ENCODE assay signal across 14 cellular contexts in the genomic region with DNA sequence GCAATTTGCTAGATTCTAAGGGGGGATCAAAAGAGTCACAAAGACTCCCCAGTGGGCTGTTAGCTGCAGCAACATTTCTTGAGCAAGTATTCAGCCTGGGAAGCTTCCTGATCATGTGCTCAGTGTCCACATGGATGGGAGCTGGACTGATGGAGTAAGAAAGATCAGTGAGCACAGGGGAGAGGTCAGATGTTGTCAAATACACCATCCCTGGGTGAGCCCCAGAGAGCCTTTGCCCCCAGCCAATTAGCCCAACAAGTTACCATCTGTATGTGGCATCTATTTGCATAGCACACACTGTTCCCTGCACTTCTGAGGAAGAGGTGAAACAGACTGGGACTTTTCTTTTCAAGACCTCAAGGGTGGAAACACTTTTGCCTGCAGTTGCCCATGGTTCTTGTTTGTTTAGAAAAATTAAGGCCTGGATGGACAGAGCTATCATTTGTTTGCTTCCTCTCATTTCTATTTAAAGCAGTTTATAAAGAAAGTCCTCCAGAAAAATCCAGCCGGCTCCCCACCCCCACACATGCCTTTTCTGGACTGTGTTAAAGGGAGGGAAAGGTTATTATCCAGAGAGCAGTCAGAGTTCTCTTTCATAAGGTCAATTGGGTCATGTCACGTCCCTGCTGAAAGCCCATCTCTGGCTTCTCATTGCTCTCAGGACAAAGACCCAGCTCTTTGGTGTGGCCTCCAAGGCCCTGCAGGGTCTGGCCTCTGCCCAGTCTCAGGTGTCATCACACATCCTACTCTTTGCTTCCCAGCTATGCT. TPM values are rescaled to one million over a fixed set of nuclear protein-coding genes. Genes with fewer than 3 reads are reported as not detected.
A peak's percentile ranks its signal among the peaks of the same experiment; 100 is the strongest.
DNase-seq lines count a peak whose midpoint lies in the region; ATAC-seq and TF ChIP-seq lines count a peak whose summit lies in the region.
"Had no signal": no experiment of that assay in that cellular context is flagged by ENCODE, and none has a peak within 500 bp of the region (broad histone marks: within the 10 kb centered on the region; RNA-seq: fewer than 3 reads in every experiment).

No MANE protein-coding gene starts in this region.

- H2AFZ ChIP-seq in Karpas-422 (ENCODE audit: low read length): no peak overlapping the region
- H2AFZ ChIP-seq in neural progenitor cell (replicated peaks): no peak overlapping the region

- no peaks in the 10 kb centered on the region for H3F3A ChIP-seq in neural progenitor cell (ENCODE audit: low read depth)

- 24 to 47% (median 24%) methylated on average over 2 of the region's 2 CpGs for WGBS in ovary, 3 donors

- no peak for ATAC-seq in GM19467 (IDR thresholded peaks at IDR 0.05; ENCODE audit: unreplicated experiment)
- no peak for ATAC-seq in GM19035 (IDR thresholded peaks at IDR 0.05; ENCODE audit: unreplicated experiment)
- ATAC-seq: K562 had no signal

- H4K20me1 ChIP-seq in Karpas-422 (ENCODE audit: insufficient read depth, low read depth, low read length): peaks cover 5% of the 10 kb centered on the region; the same call in 1 of the 2 replicates
- no peaks in the 10 kb centered on the region for H4K20me1 ChIP-seq in neural progenitor cell (ENCODE audit: low read depth)

- H3K27ac ChIP-seq in Karpas-422 (ENCODE audit: low read length): no peak overlapping the region
- peak overlapping the region; percentile 34 for H3K27ac ChIP-seq in VCaP
- no peak overlapping the region for H3K27ac ChIP-seq in neural progenitor cell
- H3K27ac ChIP-seq in subcutaneous abdominal adipose tissue (ENCODE audit: low read depth, low read length): peak overlapping the region; percentile 81
- no peak overlapping the region for H3K27ac ChIP-seq in ovary
- H3K27ac ChIP-seq: HL-60, RWPE1 had no signal

- H3K9ac ChIP-seq in Karpas-422 (ENCODE audit: low read length) (no peak overlapping the region), neural progenitor cell (no peak overlapping the region), subcutaneous abdominal adipose tissue (ENCODE audit: low read length in 5 of 5) (no peak overlapping the region)

- intact Hi-C loops in ovary (cut with DNase I): loop anchor here in 1 of 4 donors (10.0 kb wide), 1 partner anchor 140 kb away; no protein-coding TSS in a partner anchor

- H3K79me2 ChIP-seq in Karpas-422 (ENCODE audit: low read length): no peaks in the 10 kb centered on the region
- H3K79me2 ChIP-seq in neural progenitor cell (ENCODE audit: low read depth): no peaks in the 10 kb centered on the region

- H3K4me1 ChIP-seq in Karpas-422 (ENCODE audit: low read length) (no peaks in the 10 kb centered on the region), neural progenitor cell (peaks cover 8% of the 10 kb centered on the region), subcutaneous abdominal adipose tissue (ENCODE audit: control insufficient read depth in 5 of 5, insufficient read depth in 5 of 5, low read length in 5 of 5) (peaks cover 7 to 39% (median 27%) of the 10 kb centered on the region in 5 donors), ovary (ENCODE audit: insufficient read depth) (no peaks in the 10 kb centered on the region)

- TF ChIP-seq CTCF in VCaP (conservative IDR thresholded peaks at IDR 0.05) (no peak), neural progenitor cell (IDR thresholded peaks at IDR 0.05) (no peak), ovary (IDR thresholded peaks at IDR 0.05) (no peak)

- TF ChIP-seq EP300 in ovary (IDR thresholded peaks at IDR 0.05): no peak

- H3K9me2 ChIP-seq in Karpas-422 (replicated peaks; ENCODE audit: insufficient read depth, low read length): no peaks in the 10 kb centered on the region

- peaks cover under 1% of the 10 kb centered on the region for H3K27me3 Mint-ChIP-seq in neural progenitor cell (ENCODE audit: insufficient read depth, low read depth)

- no peaks in the 10 kb centered on the region for H3K9me3 ChIP-seq in Karpas-422 (ENCODE audit: low read length)
- no peaks in the 10 kb centered on the region for H3K9me3 ChIP-seq in neural progenitor cell (ENCODE audit: low read depth)
- peaks cover 0 to 2% (median 0%) of the 10 kb centered on the region in 5 donors for H3K9me3 ChIP-seq in subcutaneous abdominal adipose tissue (ENCODE audit: control insufficient read depth in 5 of 5, low read length in 5 of 5)
- H3K9me3 ChIP-seq in ovary: no peaks in the 10 kb centered on the region

- no peaks in the 10 kb centered on the region for H3K36me3 Mint-ChIP-seq in neural progenitor cell

- H3K4me3 ChIP-seq in Karpas-422 (ENCODE audit: low read length) (no peak overlapping the region), neural progenitor cell (no peak overlapping the region), subcutaneous abdominal adipose tissue (ENCODE audit: low read depth in 1 of 5, low read length in 5 of 5) (no peak overlapping the region), ovary (no peak overlapping the region)
- H3K4me3 ChIP-seq: K562 had no signal

- H3K9me3 Mint-ChIP-seq in neural progenitor cell: peaks cover 7% of the 10 kb centered on the region

- peak; percentile 34 for DNase-seq in Karpas-422
- no peak for DNase-seq in neural progenitor cell (ENCODE audit: low spot score)
- no peak for DNase-seq in ovary
- DNase-seq: C1 segment of cervical spinal cord, DMS53, NCI-H146, NCI-H226 had no signal

- peaks cover 26% of the 10 kb centered on the region for H3K4me1 Mint-ChIP-seq in neural progenitor cell

- peak overlapping the region; percentile 81 for H3K27ac Mint-ChIP-seq in neural progenitor cell

- H3K27me3 ChIP-seq in Karpas-422 (ENCODE audit: low read length) (no peaks in the 10 kb centered on the region), neural progenitor cell (no peaks in the 10 kb centered on the region), subcutaneous abdominal adipose tissue (ENCODE audit: control insufficient read depth in 5 of 5, insufficient read depth in 4 of 5, low read length in 5 of 5) (no peaks in the 10 kb centered on the region), ovary (no peaks in the 10 kb centered on the region)

- H3K4me2 ChIP-seq in Karpas-422 (ENCODE audit: low read depth, low read length, poor library complexity, severe bottlenecking): no peak overlapping the region
- peak overlapping the region; percentile 20 for H3K4me2 ChIP-seq in neural progenitor cell

- no peak for TF ChIP-seq POLR2A in ovary (IDR thresholded peaks at IDR 0.05)

- H3K4me3 Mint-ChIP-seq in neural progenitor cell: no peak overlapping the region

- H3K36me3 ChIP-seq in Karpas-422 (ENCODE audit: insufficient read depth, low read length) (no peaks in the 10 kb centered on the region), neural progenitor cell (no peaks in the 10 kb centered on the region), subcutaneous abdominal adipose tissue (ENCODE audit: control insufficient read depth in 5 of 5, insufficient read depth in 5 of 5, low read length in 5 of 5) (no peaks in the 10 kb centered on the region), ovary (no peaks in the 10 kb centered on the region)

RNA-seq across cellular contexts. Expression of a gene that starts 10.0 kb away (rescaled TPM):
- total RNA-seq in Karpas-422 (2014; rRNA removed; shearing (Covaris generic); ENCODE audit: low replicate concordance): 1.4 and 2.0 TPM in 2 replicates
- total RNA-seq in neural progenitor cell (ENCODE audit: low replicate concordance) (20.8 and 21.4 TPM in 2 replicates), ovary (10 to 100 TPM in 4 of 7 donors, 1 to 10 TPM in 3; 3.6 to 14.8 (median 10.5) TPM)
- polyA plus RNA-seq in ovary: 1 to 10 TPM; 1.0 to 9.4 TPM

Comparison
In these comparisons a context has a peak if more than half of its experiments do, and no peak if none do; other contexts are left out.
1. H3K27ac ChIP-seq: peak in VCaP (single experiment) and subcutaneous abdominal adipose tissue (single experiment); none in Karpas-422 (single experiment), neural progenitor cell (single experiment) and ovary (0 of 2).